Comparison of ENCODE assay signal across 11 cellular contexts in the genomic region with DNA sequence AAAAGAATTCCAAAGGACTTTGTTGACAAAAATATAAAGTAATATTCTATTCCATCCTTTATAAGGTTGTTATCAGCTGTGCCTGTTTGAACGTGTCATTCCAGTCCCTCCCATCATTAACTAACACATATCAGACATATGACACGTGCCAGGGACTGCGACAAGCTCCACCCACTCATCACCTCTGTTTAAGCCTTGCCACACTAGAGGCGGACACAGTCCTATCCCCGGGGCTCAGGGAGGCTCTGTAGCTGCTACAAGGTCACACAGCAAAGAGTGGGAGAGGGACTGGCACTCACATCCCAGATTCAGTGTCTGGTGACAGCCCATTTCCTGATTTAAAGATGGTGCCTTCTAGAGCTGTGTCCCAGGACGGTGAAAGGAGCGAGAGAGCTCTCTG. TPM values are rescaled to one million over a fixed set of nuclear protein-coding genes. Genes with fewer than 3 reads are reported as not detected.
DNase-seq lines count a peak whose midpoint lies in the region; ATAC-seq lines count a peak whose summit lies in the region.
"Had no signal": no experiment of that assay in that cellular context is flagged by ENCODE, and none has a peak within 500 bp of the region (broad histone marks: within the 10 kb centered on the region; RNA-seq: fewer than 3 reads in every experiment).

No MANE protein-coding gene starts in this region.

- DNase-seq in ELR (ENCODE audit: low read depth): peak; percentile 18
- DNase-seq in SW 1271 (lab: John Stamatoyannopoulos, UW): peak; percentile 8 to 51
- peak in 1 of 3 donors; percentile 59 for DNase-seq in right cardiac atrium
- DNase-seq in AML-193 (lab: John Stamatoyannopoulos, UW): no peak
- no peak for DNase-seq in stimulated activated CD4-positive, alpha-beta T cell treated with anti-CD3 and anti-CD28 coated beads, Interleukin-15, amount 100 ng/mL, for 24 hours
- DNase-seq in NCI-H2171 treated with DMSO at 0.1 percent for 48 hours (lab: John Stamatoyannopoulos, UW): no peak
- DNase-seq: activated CD8-positive, alpha-beta memory T cell treated with anti-CD3 and anti-CD28 coated beads, Interleukin-2, amount 10 ng/mL, durations not matched to agents 7 days and 5 days; stimulated activated CD8-positive, alpha-beta memory T cell treated with anti-CD3 and anti-CD28 coated beads, Interleukin-4, amount 100 ng/mL, for 48 hours had no signal

- H3K27ac ChIP-seq in right cardiac atrium (ENCODE audit: low read length) (peak overlapping the region; percentile 54), skeletal muscle tissue (ENCODE audit: low read depth, low read length) (peak overlapping the region; percentile 94)
- H3K27ac ChIP-seq: BLaER1 had no signal

- peak overlapping the region in 1 of 3 donors; percentile 60 for H3K9ac ChIP-seq in skeletal muscle tissue (ENCODE audit: low read depth in 1 of 3, low read length in 3 of 3)
- H3K9ac ChIP-seq: BLaER1 had no signal

- intact Hi-C loops in right cardiac atrium (cut with DNase I): no loop called here

- H3K27me3 ChIP-seq in right cardiac atrium (ENCODE audit: control insufficient read depth, insufficient read depth) (no peaks in the 10 kb centered on the region), skeletal muscle tissue (ENCODE audit: control insufficient read depth in 3 of 3, insufficient read depth in 3 of 3, low read length in 3 of 3) (no peaks in the 10 kb centered on the region)
- H3K27me3 ChIP-seq: BLaER1 had no signal

- WGBS in right cardiac atrium: 65% methylated on average over 7 of the region's 7 CpGs

- no peaks in the 10 kb centered on the region for H3K36me3 ChIP-seq in skeletal muscle tissue (ENCODE audit: control insufficient read depth in 3 of 3, insufficient read depth in 3 of 3, low read length in 3 of 3)
- H3K36me3 ChIP-seq: BLaER1 had no signal

- no peaks in the 10 kb centered on the region for H3K9me3 ChIP-seq in right cardiac atrium (ENCODE audit: control insufficient read depth, low read length)
- H3K9me3 ChIP-seq in skeletal muscle tissue (ENCODE audit: control insufficient read depth in 3 of 3, low read length in 3 of 3): no peaks in the 10 kb centered on the region
- H3K9me3 ChIP-seq: BLaER1 had no signal

- peaks cover 48% of the 10 kb centered on the region for H3K4me1 ChIP-seq in right cardiac atrium (ENCODE audit: control insufficient read depth, insufficient read depth, low read length)
- peaks cover 58 to 80% (median 74%) of the 10 kb centered on the region in 3 donors for H3K4me1 ChIP-seq in skeletal muscle tissue (ENCODE audit: control insufficient read depth in 3 of 3, insufficient read depth in 3 of 3, low read length in 3 of 3)

- H3K4me3 ChIP-seq in right cardiac atrium (ENCODE audit: low read length) (no peak overlapping the region), skeletal muscle tissue (ENCODE audit: low read length in 3 of 3) (peak overlapping the region in 1 of 3 donors; percentile 14)
- H3K4me3 ChIP-seq: BLaER1 had no signal

- ATAC-seq in right cardiac atrium: peak in 1 of 2 donors; percentile 11
- no peak for ATAC-seq in HG03457 (IDR thresholded peaks at IDR 0.05; ENCODE audit: unreplicated experiment)
- ATAC-seq: activated CD8-positive, alpha-beta memory T cell treated with anti-CD3 and anti-CD28 coated beads, Interleukin-2, amount 10 ng/mL, durations not matched to agents 7 days and 5 days had no signal

RNA-seq across cellular contexts. Expression of a gene that starts 30.0 kb away (rescaled TPM):
- total RNA-seq in right cardiac atrium: 10 to 100 TPM; 42.3 to 79.5 (median 52.2) TPM
- polyA plus RNA-seq in right cardiac atrium: 36.4 TPM
- total RNA-seq in skeletal muscle tissue: 16.2 TPM

Comparison
In these comparisons a context has a peak if more than half of its experiments do, and no peak if none do; other contexts are left out.
1. DNase-seq: peak in ELR (single experiment) and SW 1271 (2 of 2); none in AML-193 (0 of 2), stimulated activated CD4-positive, alpha-beta T cell treated with anti-CD3 and anti-CD28 coated beads, Interleukin-15, amount 100 ng/mL, for 24 hours (single experiment) and NCI-H2171 treated with DMSO at 0.1 percent for 48 hours (single experiment).